18 cellular contexts compared by ENCODE assay signal in genomic region chr13:43245374-43245964, GRCh38.
DNase-seq lines count a peak whose midpoint lies in the region; ATAC-seq, FAIRE-seq and TF ChIP-seq lines count a peak whose summit lies in the region.
"Had no signal": no experiment of that assay in that cellular context is flagged by ENCODE, and none has a peak within 500 bp of the region (broad histone marks: within the 10 kb centered on the region; RNA-seq: fewer than 3 reads in every experiment).

No MANE protein-coding gene starts in this region.

- H3K27me3 ChIP-seq in Loucy (ENCODE audit: insufficient read depth, low read length, poor library complexity, severe bottlenecking), result no peaks in the 10 kb centered on the region
- no peaks in the 10 kb centered on the region for H3K27me3 ChIP-seq in bronchial epithelial cell (ENCODE audit: control insufficient read depth, insufficient read depth, low read length)
- H3K27me3 ChIP-seq: gastrocnemius medialis, suprapubic skin had no signal

- no peak for FAIRE-seq in bronchial epithelial cell (lab: Jason Lieb, UNC)
- FAIRE-seq: islet of Langerhans had no signal

- H3K9me2 ChIP-seq in Loucy (replicated peaks; ENCODE audit: low read depth, low read length), result no peaks in the 10 kb centered on the region

- DNase-seq in AG08395 (ENCODE audit: low spot score) (peak; percentile 85), bronchial epithelial cell (ENCODE audit: low read depth) (peak; percentile 81), hepatic stellate cell (ENCODE audit: low spot score) (peak; percentile 63), omental fat pad (ENCODE audit: low spot score) (no peak), NCI-H510A treated with DMSO at 0.1 percent for 48 hours (lab: John Stamatoyannopoulos, UW) (no peak), mesothelial cell of epicardium (ENCODE audit: low spot score in 2 of 2, unreplicated experiment in 2 of 2) (no peak)
- DNase-seq: activated CD4-positive, CD25-positive, alpha-beta regulatory T cell; activated naive CD4-positive, alpha-beta T cell treated with anti-CD3 and anti-CD28 coated beads for 36 hours; AML-193; DMS 273 treated with DMSO at 0.1 percent for 48 hours; gastrocnemius medialis; NCI-H1048; stimulated activated CD4-positive, alpha-beta T cell treated with anti-CD3 and anti-CD28 coated beads, Interleukin-15, amount 100 ng/mL, for 24 hours had no signal

- H3K36me3 ChIP-seq in Loucy (ENCODE audit: insufficient read depth, low read length), result no peaks in the 10 kb centered on the region
- H3K36me3 ChIP-seq in bronchial epithelial cell (ENCODE audit: control insufficient read depth, insufficient read depth, low read length), result no peaks in the 10 kb centered on the region
- H3K36me3 ChIP-seq: gastrocnemius medialis, suprapubic skin had no signal

- no peaks in the 10 kb centered on the region for H3K9me3 ChIP-seq in Loucy (ENCODE audit: insufficient read depth, low read depth, low read length)
- H3K9me3 ChIP-seq: gastrocnemius medialis, suprapubic skin had no signal

- peaks cover 14% of the 10 kb centered on the region for H3F3A ChIP-seq in Loucy (ENCODE audit: low read depth)

- H3K4me3 ChIP-seq in Loucy (ENCODE audit: low read length, poor library complexity, severe bottlenecking) (no peak overlapping the region), bronchial epithelial cell (ENCODE audit: low read depth, low read length) (no peak overlapping the region)
- H3K4me3 ChIP-seq: gastrocnemius medialis, suprapubic skin had no signal

- no peaks in the 10 kb centered on the region for H3K79me2 ChIP-seq in Loucy (ENCODE audit: insufficient read depth, low read length)
- H3K79me2 ChIP-seq: parathyroid adenoma had no signal

- H3K9me3 Mint-ChIP-seq in mesothelial cell of epicardium, result no peaks in the 10 kb centered on the region
- H3K9me3 Mint-ChIP-seq: activated naive CD4-positive, alpha-beta T cell treated with anti-CD3 and anti-CD28 coated beads for 36 hours had no signal

- H2AFZ ChIP-seq in Loucy (ENCODE audit: low read length), result no peak overlapping the region
- H2AFZ ChIP-seq: parathyroid adenoma had no signal

- H3K27me3 Mint-ChIP-seq in mesothelial cell of epicardium (ENCODE audit: low read depth), result no peaks in the 10 kb centered on the region

- no peak overlapping the region for H3K4me3 Mint-ChIP-seq in mesothelial cell of epicardium
- H3K4me3 Mint-ChIP-seq: activated naive CD4-positive, alpha-beta T cell treated with anti-CD3 and anti-CD28 coated beads for 36 hours had no signal

- H3K4me1 ChIP-seq in Loucy (ENCODE audit: insufficient read depth, low read length, poor library complexity, severe bottlenecking), result peaks cover 68% of the 10 kb centered on the region
- H3K4me1 ChIP-seq: gastrocnemius medialis, parathyroid adenoma, suprapubic skin had no signal

- no peak overlapping the region for H3K27ac Mint-ChIP-seq in mesothelial cell of epicardium
- H3K27ac Mint-ChIP-seq: activated naive CD4-positive, alpha-beta T cell treated with anti-CD3 and anti-CD28 coated beads for 36 hours had no signal

- no peaks in the 10 kb centered on the region for H3K36me3 Mint-ChIP-seq in mesothelial cell of epicardium

- no peaks in the 10 kb centered on the region for H4K20me1 ChIP-seq in Loucy (ENCODE audit: insufficient read depth, low read length, poor library complexity, severe bottlenecking)

- TF ChIP-seq CTCF in Loucy (conservative IDR thresholded peaks at IDR 0.05; ENCODE audit: low read length) (no peak), bronchial epithelial cell (IDR thresholded peaks at IDR 0.05; ENCODE audit: insufficient read depth, low read length, severe bottlenecking) (no peak), omental fat pad (IDR thresholded peaks at IDR 0.05) (no peak), mesothelial cell of epicardium (IDR thresholded peaks at IDR 0.05; ENCODE audit: unreplicated experiment) (no peak)

- H3K9ac ChIP-seq in Loucy (ENCODE audit: low read depth, low read length, poor library complexity, severe bottlenecking), result no peak overlapping the region
- H3K9ac ChIP-seq: parathyroid adenoma had no signal

- H3K4me2 ChIP-seq in Loucy (ENCODE audit: low read depth, low read length, poor library complexity, severe bottlenecking), result peak overlapping the region; percentile 64

- H3K4me1 Mint-ChIP-seq in mesothelial cell of epicardium, result peaks cover 8% of the 10 kb centered on the region

- ATAC-seq in omental fat pad (ENCODE audit: low FRiP score) (no peak), GM19351 (IDR thresholded peaks at IDR 0.05; ENCODE audit: unreplicated experiment) (no peak)
- ATAC-seq: gastrocnemius medialis had no signal

Comparison
In these comparisons a context has a peak if more than half of its experiments do, and no peak if none do; other contexts are left out.
1. DNase-seq: peak in AG08395 (single experiment), bronchial epithelial cell (single experiment) and hepatic stellate cell (single experiment); none in omental fat pad (single experiment), NCI-H510A treated with DMSO at 0.1 percent for 48 hours (single experiment) and mesothelial cell of epicardium (0 of 2).